In the genomic region with DNA sequence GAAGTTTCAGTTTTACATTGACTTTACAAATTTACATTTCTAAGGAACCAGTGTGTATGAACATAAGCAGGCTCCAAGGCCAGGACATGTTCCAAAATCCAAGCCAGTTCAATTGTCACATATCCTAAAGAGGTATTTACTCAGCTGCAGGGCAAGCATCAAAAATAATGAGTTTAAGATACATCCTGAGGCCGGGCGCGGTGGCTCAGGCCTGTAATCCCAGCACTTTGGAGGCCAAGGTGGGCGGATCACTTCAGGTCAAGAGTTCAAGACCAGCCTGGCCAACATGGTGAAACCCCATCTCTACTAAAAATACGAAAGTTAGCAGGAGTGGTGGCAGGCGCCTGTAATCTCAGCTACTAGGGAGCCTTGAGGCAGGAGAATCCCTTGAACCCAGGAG, we compare ENCODE assay signal across 10 cellular contexts. TPM values are rescaled to one million over a fixed set of nuclear protein-coding genes. Genes with fewer than 3 reads are reported as not detected.
DNase-seq lines count a peak whose midpoint lies in the region; ATAC-seq and TF ChIP-seq lines count a peak whose summit lies in the region.
"Had no signal": no experiment of that assay in that cellular context is flagged by ENCODE, and none has a peak within 500 bp of the region (broad histone marks: within the 10 kb centered on the region; RNA-seq: fewer than 3 reads in every experiment).

No MANE protein-coding gene starts in this region.

- H3F3A ChIP-seq in neural cell (ENCODE audit: insufficient read depth, low read length, poor library complexity, severe bottlenecking): no peaks in the 10 kb centered on the region

- H3K27me3 Mint-ChIP-seq in type B pancreatic cell: no peaks in the 10 kb centered on the region

- H3K4me2 ChIP-seq in neural cell (ENCODE audit: low read length): no peak overlapping the region

- H3K27me3 ChIP-seq in ectodermal cell (ENCODE audit: control insufficient read depth, insufficient read depth, low read length, poor library complexity, severe bottlenecking) (no peaks in the 10 kb centered on the region), neural cell (ENCODE audit: insufficient read depth, low read depth, low read length) (no peaks in the 10 kb centered on the region), foreskin keratinocyte (no peaks in the 10 kb centered on the region)

- H3K27ac ChIP-seq in ectodermal cell (ENCODE audit: insufficient read depth, low read depth, low read length, poor library complexity, severe bottlenecking) (no peak overlapping the region), neural cell (ENCODE audit: low read length) (no peak overlapping the region), foreskin keratinocyte (no peak overlapping the region)

- peak; percentile 47 for DNase-seq in Right ventricle myocardium inferior (ENCODE audit: missing footprints)
- DNase-seq in left ventricle myocardium superior: no peak
- DNase-seq in type B pancreatic cell (ENCODE audit: extremely low spot score, unreplicated experiment): no peak
- no peak for DNase-seq in lower leg skin (ENCODE audit: low spot score in 2 of 2)
- DNase-seq in foreskin keratinocyte: no peak
- no peak for DNase-seq in LoVo (ENCODE audit: low spot score)
- DNase-seq: activated CD4-positive, alpha-beta T cell treated with anti-CD3 and anti-CD28 coated beads, Interleukin-2, amount 50 U/mL, for 1 hour had no signal

- TF ChIP-seq POLR2A in lower leg skin (IDR thresholded peaks at IDR 0.05): no peak

- H3K4me3 Mint-ChIP-seq in type B pancreatic cell: peak overlapping the region; percentile 88
- H3K4me3 Mint-ChIP-seq: T-helper 1 cell treated with Interleukin-12 subunit alpha and Interleukin-12 subunit beta and Interleukin-4 antibody, amounts not matched to agents 30 μg/mL and 1 μg/mL, for 36 hours had no signal

- no peaks in the 10 kb centered on the region for H3K9me3 ChIP-seq in ectodermal cell (ENCODE audit: control insufficient read depth, low read length)
- H3K9me3 ChIP-seq in neural cell (ENCODE audit: low read length): no peaks in the 10 kb centered on the region

- H3K9me2 ChIP-seq in neural cell (ENCODE audit: insufficient read depth, low read length): no peaks in the 10 kb centered on the region

- H3K36me3 ChIP-seq in ectodermal cell (ENCODE audit: control insufficient read depth, insufficient read depth, low read length) (no peaks in the 10 kb centered on the region), neural cell (ENCODE audit: insufficient read depth, low read length) (no peaks in the 10 kb centered on the region)

- no peak for TF ChIP-seq RAD21 in neural cell (conservative IDR thresholded peaks at IDR 0.05)

- H3K9me3 Mint-ChIP-seq in type B pancreatic cell: no peaks in the 10 kb centered on the region
- H3K9me3 Mint-ChIP-seq: T-helper 1 cell treated with Interleukin-12 subunit alpha and Interleukin-12 subunit beta and Interleukin-4 antibody, amounts not matched to agents 30 μg/mL and 1 μg/mL, for 36 hours had no signal

- TF ChIP-seq EP300 in neural cell (conservative IDR thresholded peaks at IDR 0.05; ENCODE audit: poor library complexity, severe bottlenecking): no peak

- intact Hi-C loops in Right ventricle myocardium inferior (cut with DNase I) (loop anchor here (5.0 kb wide), 1 partner anchor 40 kb away; a partner anchor contains a TSS), left ventricle myocardium superior (cut with micrococcal nuclease) (no loop called here), lower leg skin (cut with DNase I; ENCODE audit: low total_unique reads) (no loop called here)

- H3K4me3 ChIP-seq in ectodermal cell (ENCODE audit: insufficient read depth, low read depth, low read length) (peak overlapping the region; percentile 80), neural cell (ENCODE audit: low read length) (peak overlapping the region; percentile 90), lower leg skin (ENCODE audit: low read depth, poor library complexity, severe bottlenecking) (no peak overlapping the region)

- H2AFZ ChIP-seq in neural cell (ENCODE audit: low read depth, low read length): no peak overlapping the region

- H3K4me1 Mint-ChIP-seq in type B pancreatic cell (ENCODE audit: unreplicated experiment): peaks cover 32% of the 10 kb centered on the region

- TF ChIP-seq CTCF in neural cell (IDR thresholded peaks at IDR 0.05; ENCODE audit: poor library complexity, severe bottlenecking) (no peak), type B pancreatic cell (conservative IDR thresholded peaks at IDR 0.05) (no peak), lower leg skin (IDR thresholded peaks at IDR 0.05) (no peak), foreskin keratinocyte (conservative IDR thresholded peaks at IDR 0.05) (no peak)

- ATAC-seq in Right ventricle myocardium inferior: no peak
- no peak for ATAC-seq in left ventricle myocardium superior
- no peak for ATAC-seq in foreskin keratinocyte

- peaks cover 25% of the 10 kb centered on the region for H3K4me1 ChIP-seq in ectodermal cell (ENCODE audit: control insufficient read depth, insufficient read depth, low read length)
- H3K4me1 ChIP-seq in foreskin keratinocyte: peaks cover 12% of the 10 kb centered on the region

- H3K79me2 ChIP-seq in neural cell (replicated peaks; ENCODE audit: insufficient read depth, low read length): no peaks in the 10 kb centered on the region

- 91 to 93% methylated on average over 6 of the region's 6 CpGs for WGBS in ectodermal cell, 2 experiments
- WGBS in lower leg skin, 2 donors: 75 to 76% methylated on average over 6 of the region's 6 CpGs

- H4K20me1 ChIP-seq in neural cell (ENCODE audit: insufficient read depth): no peaks in the 10 kb centered on the region

- H3K36me3 Mint-ChIP-seq in type B pancreatic cell: no peaks in the 10 kb centered on the region

- H3K27ac Mint-ChIP-seq in type B pancreatic cell: peak overlapping the region; percentile 70
- H3K27ac Mint-ChIP-seq: T-helper 1 cell treated with Interleukin-12 subunit alpha and Interleukin-12 subunit beta and Interleukin-4 antibody, amounts not matched to agents 30 μg/mL and 1 μg/mL, for 36 hours had no signal

- no peak overlapping the region for H3K9ac ChIP-seq in neural cell (ENCODE audit: low read length)

TF ChIP-seq in neural cell, 6 proteins besides CTCF, POLR2A, EP300 and RAD21:
- TF ChIP-seq POLR2AphosphoS5 (IDR thresholded peaks at IDR 0.05) (no peak), EZH2 (IDR thresholded peaks at IDR 0.05; ENCODE audit: borderline replicate concordance, insufficient read depth, low read length, poor library complexity, severe bottlenecking) (no peak), SMC3 (conservative IDR thresholded peaks at IDR 0.05; ENCODE audit: poor library complexity) (no peak), TAF1 (IDR thresholded peaks at IDR 0.05; ENCODE audit: low read depth) (no peak), MXI1 (conservative IDR thresholded peaks at IDR 0.05; ENCODE audit: poor library complexity, severe bottlenecking) (no peak)
- TF ChIP-seq, protein P1, sequence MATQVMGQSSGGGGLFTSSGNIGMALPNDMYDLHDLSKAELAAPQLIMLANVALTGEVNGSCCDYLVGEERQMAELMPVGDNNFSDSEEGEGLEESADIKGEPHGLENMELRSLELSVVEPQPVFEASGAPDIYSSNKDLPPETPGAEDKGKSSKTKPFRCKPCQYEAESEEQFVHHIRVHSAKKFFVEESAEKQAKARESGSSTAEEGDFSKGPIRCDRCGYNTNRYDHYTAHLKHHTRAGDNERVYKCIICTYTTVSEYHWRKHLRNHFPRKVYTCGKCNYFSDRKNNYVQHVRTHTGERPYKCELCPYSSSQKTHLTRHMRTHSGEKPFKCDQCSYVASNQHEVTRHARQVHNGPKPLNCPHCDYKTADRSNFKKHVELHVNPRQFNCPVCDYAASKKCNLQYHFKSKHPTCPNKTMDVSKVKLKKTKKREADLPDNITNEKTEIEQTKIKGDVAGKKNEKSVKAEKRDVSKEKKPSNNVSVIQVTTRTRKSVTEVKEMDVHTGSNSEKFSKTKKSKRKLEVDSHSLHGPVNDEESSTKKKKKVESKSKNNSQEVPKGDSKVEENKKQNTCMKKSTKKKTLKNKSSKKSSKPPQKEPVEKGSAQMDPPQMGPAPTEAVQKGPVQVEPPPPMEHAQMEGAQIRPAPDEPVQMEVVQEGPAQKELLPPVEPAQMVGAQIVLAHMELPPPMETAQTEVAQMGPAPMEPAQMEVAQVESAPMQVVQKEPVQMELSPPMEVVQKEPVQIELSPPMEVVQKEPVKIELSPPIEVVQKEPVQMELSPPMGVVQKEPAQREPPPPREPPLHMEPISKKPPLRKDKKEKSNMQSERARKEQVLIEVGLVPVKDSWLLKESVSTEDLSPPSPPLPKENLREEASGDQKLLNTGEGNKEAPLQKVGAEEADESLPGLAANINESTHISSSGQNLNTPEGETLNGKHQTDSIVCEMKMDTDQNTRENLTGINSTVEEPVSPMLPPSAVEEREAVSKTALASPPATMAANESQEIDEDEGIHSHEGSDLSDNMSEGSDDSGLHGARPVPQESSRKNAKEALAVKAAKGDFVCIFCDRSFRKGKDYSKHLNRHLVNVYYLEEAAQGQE (IDR thresholded peaks at IDR 0.05; ENCODE audit: borderline replicate concordance): no peak

RNA-seq across cellular contexts. Expression of a gene that starts 39.0 kb away (rescaled TPM):
- total RNA-seq in Right ventricle myocardium inferior (23.3 TPM), left ventricle myocardium superior (24.8 TPM), type B pancreatic cell (ENCODE audit: low replicate concordance) (14.9 and 16.5 TPM in 2 replicates), lower leg skin (10 to 100 TPM; 10.1 to 18.6 (median 13.6) TPM), foreskin keratinocyte (42.4 and 44.8 TPM in 2 replicates)
- 46.1 TPM for polyA plus RNA-seq in ectodermal cell (2013, experiment 1 of 4)
- 39.2 TPM for polyA plus RNA-seq in ectodermal cell (2013, experiment 2 of 4)
- 35.4 TPM for polyA plus RNA-seq in ectodermal cell (2013, experiment 3 of 4)
- 39.4 TPM for polyA plus RNA-seq in ectodermal cell (2013, experiment 4 of 4)
- polyA plus RNA-seq in neural cell (81.5 and 90.7 TPM in 2 replicates), foreskin keratinocyte (50.4 and 56.5 TPM in 2 replicates)
- polyA minus RNA-seq in neural cell: 37.0 and 39.0 TPM in 2 replicates
